In genomic region chr18:47772374-47773248, GRCh38 we compare ENCODE assay signal across 8 cellular contexts.
A peak's percentile ranks its signal among the peaks of the same experiment; 100 is the strongest.
DNase-seq lines count a peak whose midpoint lies in the region; ATAC-seq and TF ChIP-seq lines count a peak whose summit lies in the region.

No MANE protein-coding gene starts in this region.

- no peak for TF ChIP-seq POLR2A in spleen (IDR thresholded peaks at IDR 0.05)

- WGBS in spleen, 5 donors: 52 to 63% (median 60%) methylated on average over 10 to 16 of the region's 16 CpGs

- ATAC-seq in GM18909 (IDR thresholded peaks at IDR 0.05; ENCODE audit: poor library complexity, unreplicated experiment): no peak
- no peak for ATAC-seq in HG03432 (IDR thresholded peaks at IDR 0.05; ENCODE audit: unreplicated experiment)

- DNase-seq in ELF-1 (ENCODE audit: low read depth, low spot score) (peak; percentile 93), KBM-7 (peak; percentile 76), SJSA1 (ENCODE audit: low read depth in 1 of 2, low spot score in 2 of 2) (peak; percentile 50 to 73), activated gamma-delta T cell treated with Interleukin-2 at 50 U/mL for 16 hours (peak; percentile 46), cardiac muscle cell (ENCODE audit: low read depth in 1 of 2, low spot score in 1 of 2) (peak; percentile 66 to 81), spleen (peak; percentile 87)

- no peak overlapping the region for H3K4me3 ChIP-seq in SJSA1
- H3K4me3 ChIP-seq in cardiac muscle cell: no peak overlapping the region
- no peak overlapping the region for H3K4me3 ChIP-seq in spleen

- no peaks in the 10 kb centered on the region for H3K9me3 ChIP-seq in SJSA1 (replicated peaks)
- no peaks in the 10 kb centered on the region for H3K9me3 ChIP-seq in cardiac muscle cell (ENCODE audit: low read depth)
- H3K9me3 ChIP-seq in spleen: no peaks in the 10 kb centered on the region

- TF ChIP-seq CTCF in cardiac muscle cell (IDR thresholded peaks at IDR 0.05; ENCODE audit: low read depth, low read length): peak; percentile 90
- peak; percentile 46 to 88 (median 79) for TF ChIP-seq CTCF in spleen (IDR thresholded peaks at IDR 0.05 in 8 of 11, conservative IDR thresholded peaks at IDR 0.05 in 3 of 11)

- in situ Hi-C loops in KBM-7 (cut with MboI; ENCODE audit: low pct_unique_long_range_greater_than_20kb, low sequenced_read_pairs): loop anchor here (10.0 kb wide), 1 partner anchor 242 kb away; no protein-coding TSS in a partner anchor

- H3K27ac ChIP-seq in SJSA1: no peak overlapping the region
- H3K27ac ChIP-seq in cardiac muscle cell: no peak overlapping the region
- H3K27ac ChIP-seq in spleen: no peak overlapping the region

- H3K36me3 ChIP-seq in SJSA1 (no peaks in the 10 kb centered on the region), cardiac muscle cell (no peaks in the 10 kb centered on the region), spleen (no peaks in the 10 kb centered on the region)

- H3K27me3 ChIP-seq in SJSA1 (replicated peaks) (peaks cover 5% of the 10 kb centered on the region), cardiac muscle cell (no peaks in the 10 kb centered on the region), spleen (replicated peaks in 1 of 7) (peaks cover 0 to 4% (median 0%) of the 10 kb centered on the region in 7 donors)

- intact Hi-C loops in spleen (cut with DNase I; ENCODE audit: low total_unique reads): loop anchor here (5.0 kb wide), 1 partner anchor 250 kb away; no protein-coding TSS in a partner anchor

- H3K4me1 ChIP-seq in SJSA1 (replicated peaks) (no peaks in the 10 kb centered on the region), cardiac muscle cell (ENCODE audit: low read depth) (no peaks in the 10 kb centered on the region), spleen (peaks cover 0 to 6% (median 5%) of the 10 kb centered on the region in 6 donors)
